Comparison of ENCODE assay signal across 8 cellular contexts in the genomic region with DNA sequence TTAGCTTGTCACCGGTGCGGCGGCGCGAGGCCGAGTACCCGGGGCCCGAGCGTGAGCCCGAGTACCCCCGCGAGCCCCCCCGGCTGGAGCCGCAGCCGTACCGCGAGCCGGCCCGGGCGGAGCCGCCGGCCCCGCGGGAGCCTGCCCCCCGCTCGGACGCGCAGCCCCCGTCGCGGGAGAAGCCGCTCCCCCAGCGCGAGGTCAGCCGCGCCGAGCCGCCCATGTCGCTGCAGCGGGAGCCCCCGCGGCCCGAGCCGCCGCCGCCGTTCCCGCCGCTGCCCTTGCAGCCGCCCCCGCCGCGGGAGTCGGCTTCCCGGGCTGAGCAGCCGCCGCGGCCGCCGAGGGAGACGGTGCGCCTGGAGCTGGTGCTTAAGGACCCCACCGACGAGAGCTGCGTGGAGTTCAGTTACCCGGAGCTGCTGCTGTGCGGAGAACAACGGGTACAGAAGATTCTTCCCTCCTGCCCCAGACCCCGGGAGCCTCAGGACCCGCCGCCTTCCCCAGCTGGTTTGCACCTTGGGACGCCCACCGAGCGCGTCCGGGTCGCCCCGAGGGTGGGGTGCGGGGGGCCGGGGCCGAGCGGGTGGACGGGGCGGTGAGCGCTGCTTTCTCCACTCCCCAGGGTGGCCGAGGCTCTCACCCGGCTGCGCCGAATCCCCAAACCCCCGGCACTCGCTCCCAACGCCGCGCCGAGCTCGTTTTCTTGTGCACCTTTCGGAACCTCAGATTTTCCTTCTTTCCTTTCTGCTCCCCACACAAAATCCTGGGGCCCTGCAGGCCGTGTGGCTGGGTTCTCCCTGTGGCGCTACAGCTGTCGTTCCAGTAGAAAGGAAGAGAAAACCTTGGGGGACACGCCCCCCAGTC. TPM values are rescaled to one million over a fixed set of nuclear protein-coding genes. Genes with fewer than 3 reads are reported as not detected.
A peak's percentile ranks its signal among the peaks of the same experiment; 100 is the strongest.
DNase-seq lines count a peak whose midpoint lies in the region; ATAC-seq and TF ChIP-seq lines count a peak whose summit lies in the region.

No MANE protein-coding gene starts in this region.

- H3K27ac ChIP-seq in Karpas-422 (ENCODE audit: low read length) (no peak overlapping the region), ectodermal cell (ENCODE audit: insufficient read depth, low read depth, low read length, poor library complexity, severe bottlenecking) (no peak overlapping the region), mesodermal cell (ENCODE audit: low read depth, low read length, severe bottlenecking) (peak overlapping the region; percentile 79)

- ATAC-seq in GM21786 (IDR thresholded peaks at IDR 0.05; ENCODE audit: unreplicated experiment): peak; percentile 11

- peaks cover 4% of the 10 kb centered on the region for H3K36me3 Mint-ChIP-seq in stimulated activated naive CD8-positive, alpha-beta T cell treated with anti-CD3 and anti-CD28 coated beads, Interleukin-15, Interleukin-2, amounts not matched to agents 100 ng/mL and 50 ng/mL, for 24 hours (ENCODE audit: low read depth)

- peaks cover 42% of the 10 kb centered on the region for H3K79me2 ChIP-seq in Karpas-422 (ENCODE audit: low read length)

- peaks cover 31% of the 10 kb centered on the region for H3K4me1 Mint-ChIP-seq in stimulated activated naive CD8-positive, alpha-beta T cell treated with anti-CD3 and anti-CD28 coated beads, Interleukin-15, Interleukin-2, amounts not matched to agents 100 ng/mL and 50 ng/mL, for 24 hours (ENCODE audit: low read depth)

- peak overlapping the region; percentile 99 for H3K4me3 Mint-ChIP-seq in stimulated activated naive CD8-positive, alpha-beta T cell treated with anti-CD3 and anti-CD28 coated beads, Interleukin-15, Interleukin-2, amounts not matched to agents 100 ng/mL and 50 ng/mL, for 24 hours

- H3K9me2 ChIP-seq in Karpas-422 (replicated peaks; ENCODE audit: insufficient read depth, low read length): no peaks in the 10 kb centered on the region

- H3K4me3 ChIP-seq in GM12864 (ENCODE audit: low read depth, low read length) (peak overlapping the region; percentile 65), Karpas-422 (ENCODE audit: low read length) (peak overlapping the region; percentile 97), ectodermal cell (ENCODE audit: insufficient read depth, low read depth, low read length) (peak overlapping the region; percentile 83), mesodermal cell (ENCODE audit: extremely low read depth, insufficient read depth, low read length, poor library complexity, severe bottlenecking) (peak overlapping the region; percentile 84)

- no peak for TF ChIP-seq CTCF in GM12864 (IDR thresholded peaks at IDR 0.05; ENCODE audit: low read depth, low read length, missing control alignments)

- peaks cover 10% of the 10 kb centered on the region; the same call in 1 of the 2 replicates for H4K20me1 ChIP-seq in Karpas-422 (ENCODE audit: insufficient read depth, low read depth, low read length)

- no peaks in the 10 kb centered on the region for H3K36me3 ChIP-seq in Karpas-422 (ENCODE audit: insufficient read depth, low read length)
- H3K36me3 ChIP-seq in ectodermal cell (ENCODE audit: control insufficient read depth, insufficient read depth, low read length): no peaks in the 10 kb centered on the region
- H3K36me3 ChIP-seq in mesodermal cell (ENCODE audit: control insufficient read depth, insufficient read depth, low read length): peaks cover under 1% of the 10 kb centered on the region

- 0% methylated on average over 101 of the region's 101 CpGs for WGBS in ectodermal cell, 2 experiments
- WGBS in mesodermal cell (ENCODE audit: insufficient coverage in 2 of 2), 2 experiments: 0 to 1% methylated on average over 31 to 83 of the region's 101 CpGs

- H3K9me3 ChIP-seq in Karpas-422 (ENCODE audit: low read length) (no peaks in the 10 kb centered on the region), ectodermal cell (ENCODE audit: control insufficient read depth, low read length) (no peaks in the 10 kb centered on the region), mesodermal cell (ENCODE audit: control insufficient read depth, low read length) (no peaks in the 10 kb centered on the region)

- peak overlapping the region; percentile 96 for H3K9ac ChIP-seq in Karpas-422 (ENCODE audit: low read length)

- no peaks in the 10 kb centered on the region for H3K9me3 Mint-ChIP-seq in stimulated activated naive CD8-positive, alpha-beta T cell treated with anti-CD3 and anti-CD28 coated beads, Interleukin-15, Interleukin-2, amounts not matched to agents 100 ng/mL and 50 ng/mL, for 24 hours

- H2AFZ ChIP-seq in Karpas-422 (ENCODE audit: low read length): peak overlapping the region; percentile 99

- H3K27me3 Mint-ChIP-seq in stimulated activated naive CD8-positive, alpha-beta T cell treated with anti-CD3 and anti-CD28 coated beads, Interleukin-15, Interleukin-2, amounts not matched to agents 100 ng/mL and 50 ng/mL, for 24 hours: peaks cover 10% of the 10 kb centered on the region

- H3K27me3 ChIP-seq in Karpas-422 (ENCODE audit: low read length) (no peaks in the 10 kb centered on the region), ectodermal cell (ENCODE audit: control insufficient read depth, insufficient read depth, low read length, poor library complexity, severe bottlenecking) (no peaks in the 10 kb centered on the region)

- H3K27ac Mint-ChIP-seq in stimulated activated naive CD8-positive, alpha-beta T cell treated with anti-CD3 and anti-CD28 coated beads, Interleukin-15, Interleukin-2, amounts not matched to agents 100 ng/mL and 50 ng/mL, for 24 hours: peak overlapping the region; percentile 59

- peak overlapping the region; percentile 95 for H3K4me2 ChIP-seq in Karpas-422 (ENCODE audit: low read depth, low read length, poor library complexity, severe bottlenecking)

- H3K4me1 ChIP-seq in Karpas-422 (ENCODE audit: low read length) (peaks cover 24% of the 10 kb centered on the region), ectodermal cell (ENCODE audit: control insufficient read depth, insufficient read depth, low read length) (no peaks in the 10 kb centered on the region), mesodermal cell (ENCODE audit: control insufficient read depth, insufficient read depth, low read length, poor library complexity, severe bottlenecking) (no peaks in the 10 kb centered on the region)

- DNase-seq in GM12864 (ENCODE audit: low read depth) (no peak), Karpas-422 (peak; percentile 63), NCI-H524 treated with DMSO at 0.1 percent for 48 hours (lab: John Stamatoyannopoulos, UW) (no peak)
- DNase-seq in activated CD4-positive, alpha-beta T cell treated with anti-CD3 and anti-CD28 coated beads, Interleukin-2, amount 50 U/mL, for 1 hour: peak; percentile 22

RNA-seq across cellular contexts. Expression of gene UBN2, which starts 0.7 kb away (rescaled TPM):
- 5.6 and 8.9 TPM in 2 replicates for total RNA-seq in Karpas-422 (2014; rRNA removed; shearing (Covaris generic); ENCODE audit: low replicate concordance)
- polyA plus RNA-seq in ectodermal cell (2013, experiment 1 of 4): 10.8 TPM
- polyA plus RNA-seq in ectodermal cell (2013, experiment 2 of 4): 13.0 TPM
- polyA plus RNA-seq in ectodermal cell (2013, experiment 3 of 4): 7.8 TPM
- polyA plus RNA-seq in ectodermal cell (2013, experiment 4 of 4): 10.1 TPM
- polyA plus RNA-seq in mesodermal cell (2013, experiment 1 of 2): 6.3 TPM
- 5.2 TPM for polyA plus RNA-seq in mesodermal cell (2013, experiment 2 of 2)

Comparison
In these comparisons a context has a peak if more than half of its experiments do, and no peak if none do; other contexts are left out.
1. DNase-seq: peak in Karpas-422 (single experiment) and activated CD4-positive, alpha-beta T cell treated with anti-CD3 and anti-CD28 coated beads, Interleukin-2, amount 50 U/mL, for 1 hour (single experiment); none in GM12864 (single experiment) and NCI-H524 treated with DMSO at 0.1 percent for 48 hours (single experiment).
2. Peak in every context shown above with its lines, with median percentiles within 50 percentile points of each other: H3K4me3 ChIP-seq.